In the genomic region with DNA sequence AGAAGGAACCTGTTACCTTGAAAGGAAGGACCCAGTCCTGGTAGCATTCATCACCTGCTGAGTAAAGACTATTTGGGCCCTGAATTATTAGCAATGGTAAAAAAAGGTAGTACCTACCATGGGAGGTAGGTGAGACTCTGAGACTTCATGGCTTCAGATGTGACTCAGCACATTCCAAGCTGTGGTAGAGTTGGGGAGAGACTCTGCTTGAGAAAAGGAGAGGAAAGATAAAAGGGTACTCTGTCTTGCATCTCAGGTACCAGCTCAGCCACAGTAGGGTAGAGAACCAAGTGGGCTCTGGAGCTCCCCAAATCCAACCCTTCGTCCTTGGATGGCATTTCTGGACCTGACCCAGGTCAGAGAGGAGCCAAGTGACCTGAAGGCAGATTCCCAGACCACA, we compare ENCODE assay signal across 1 cellular context.
TF ChIP-seq lines count a peak whose summit lies in the region.

No MANE protein-coding gene starts in this region.

TF ChIP-seq in H1, 55 proteins besides CTCF, POLR2A, EP300 and RAD21:
- peak; percentile 44; the same call in 1 of the 2 replicates for TF ChIP-seq MAFK (IDR thresholded peaks at IDR 0.05; ENCODE audit: low read depth, low read length)
- TF ChIP-seq JUND (IDR thresholded peaks at IDR 0.05; ENCODE audit: low read length), result no peak
- TF ChIP-seq BACH1 (IDR thresholded peaks at IDR 0.05; ENCODE audit: low read length), result peak; percentile 75
- no peak for TF ChIP-seq RNF2 (IDR thresholded peaks at IDR 0.05; ENCODE audit: borderline replicate concordance, low read depth, low read length, missing control alignments, poor library complexity, severe bottlenecking)
- no peak for TF ChIP-seq SP4 (IDR thresholded peaks at IDR 0.05; ENCODE audit: low read length)
- TF ChIP-seq, protein P1, sequence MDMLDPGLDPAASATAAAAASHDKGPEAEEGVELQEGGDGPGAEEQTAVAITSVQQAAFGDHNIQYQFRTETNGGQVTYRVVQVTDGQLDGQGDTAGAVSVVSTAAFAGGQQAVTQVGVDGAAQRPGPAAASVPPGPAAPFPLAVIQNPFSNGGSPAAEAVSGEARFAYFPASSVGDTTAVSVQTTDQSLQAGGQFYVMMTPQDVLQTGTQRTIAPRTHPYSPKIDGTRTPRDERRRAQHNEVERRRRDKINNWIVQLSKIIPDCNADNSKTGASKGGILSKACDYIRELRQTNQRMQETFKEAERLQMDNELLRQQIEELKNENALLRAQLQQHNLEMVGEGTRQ (IDR thresholded peaks at IDR 0.05; ENCODE audit: low read length), result no peak
